ENCODE assay signal across 16 cellular contexts in genomic region chrX:30904186-30904585, GRCh38. TPM values are rescaled to one million over a fixed set of nuclear protein-coding genes. Genes with fewer than 3 reads are reported as not detected.
DNase-seq lines count a peak whose midpoint lies in the region; ATAC-seq and TF ChIP-seq lines count a peak whose summit lies in the region.
"Had no signal": no experiment of that assay in that cellular context is flagged by ENCODE, and none has a peak within 500 bp of the region (broad histone marks: within the 10 kb centered on the region; RNA-seq: fewer than 3 reads in every experiment).

No MANE protein-coding gene starts in this region.

- H3K79me2 ChIP-seq in parathyroid adenoma = no peaks in the 10 kb centered on the region

- DNase-seq in NCI-H2171 treated with DMSO at 0.1 percent for 48 hours (lab: John Stamatoyannopoulos, UW) (peak; percentile 41), NCI-H2171 (lab: John Stamatoyannopoulos, UW) (no peak), COLO829 (ENCODE audit: low spot score) (peak; percentile 40), adipocyte (ENCODE audit: low read depth) (peak; percentile 12), mesenchymal stem cell (no peak), NCI-H1048 (lab: John Stamatoyannopoulos, UW) (no peak)
- DNase-seq: C1 segment of cervical spinal cord, DMS153, GOT3, MM.1S, NCI-H1105, NCI-H1694 treated with DMSO at 0.1 percent for 48 hours, Peyer's patch, Right ventricle myocardium superior had no signal

- WGBS in mesenchymal stem cell = 33% methylated on average over 2 of the region's 5 CpGs

- H3K4ac ChIP-seq in mesenchymal stem cell (ENCODE audit: low read depth in 1 of 2, low read length in 2 of 2) = no peak overlapping the region

- no peak overlapping the region for H2BK120ac ChIP-seq in mesenchymal stem cell (ENCODE audit: low read depth, low read length)

- H4K8ac ChIP-seq in mesenchymal stem cell (ENCODE audit: low read length) = no peak overlapping the region

- H2AFZ ChIP-seq in parathyroid adenoma (peak overlapping the region; percentile 42), mesenchymal stem cell (ENCODE audit: low read depth, low read length) (no peak overlapping the region)

- ATAC-seq in HG02885 (IDR thresholded peaks at IDR 0.05; ENCODE audit: poor library complexity, unreplicated experiment) = no peak

- H3K14ac ChIP-seq in mesenchymal stem cell (ENCODE audit: low read length in 2 of 2) = no peak overlapping the region

- H3K4me3 ChIP-seq in adipocyte (ENCODE audit: low read length) (no peak overlapping the region), parathyroid adenoma (ENCODE audit: low read depth, low read length) (no peak overlapping the region), mesenchymal stem cell (ENCODE audit: insufficient read depth in 1 of 2, low read depth in 1 of 2, low read length in 2 of 2) (no peak overlapping the region)
- H3K4me3 ChIP-seq: Peyer's patch had no signal

- no peak overlapping the region for H2BK5ac ChIP-seq in mesenchymal stem cell (ENCODE audit: low read depth, low read length, poor library complexity, severe bottlenecking)

- no peak overlapping the region for H3K23ac ChIP-seq in mesenchymal stem cell (ENCODE audit: low read length in 2 of 2)

- peak overlapping the region; percentile 9 for H3K27ac ChIP-seq in parathyroid adenoma
- no peak overlapping the region for H3K27ac ChIP-seq in mesenchymal stem cell (ENCODE audit: low read length, poor library complexity, severe bottlenecking)
- H3K27ac ChIP-seq: Peyer's patch had no signal

- no peak overlapping the region for H2BK15ac ChIP-seq in mesenchymal stem cell (ENCODE audit: low read depth, poor library complexity, severe bottlenecking)

- H3K4me1 ChIP-seq in adipocyte (ENCODE audit: control insufficient read depth, insufficient read depth, low read length) (no peaks in the 10 kb centered on the region), parathyroid adenoma (peaks cover 2% of the 10 kb centered on the region), mesenchymal stem cell (ENCODE audit: control insufficient read depth, insufficient read depth, low read depth, low read length) (no peaks in the 10 kb centered on the region)
- H3K4me1 ChIP-seq: Peyer's patch had no signal

- H3K9ac ChIP-seq in adipocyte (ENCODE audit: low read length) (no peak overlapping the region), parathyroid adenoma (no peak overlapping the region), mesenchymal stem cell (ENCODE audit: low read length) (no peak overlapping the region)

- H3K9me3 ChIP-seq in adipocyte (ENCODE audit: control insufficient read depth, low read length) (no peaks in the 10 kb centered on the region), parathyroid adenoma (ENCODE audit: control insufficient read depth, low read length) (no peaks in the 10 kb centered on the region), mesenchymal stem cell (ENCODE audit: control insufficient read depth, low read length) (no peaks in the 10 kb centered on the region)
- H3K9me3 ChIP-seq: Peyer's patch had no signal

- peak overlapping the region; percentile 12 for H3K4me2 ChIP-seq in parathyroid adenoma (ENCODE audit: low read length)
- no peak overlapping the region for H3K4me2 ChIP-seq in mesenchymal stem cell (ENCODE audit: low read length, poor library complexity, severe bottlenecking)

- H3K36me3 ChIP-seq in adipocyte (ENCODE audit: control insufficient read depth, insufficient read depth, low read length, severe bottlenecking) = no peaks in the 10 kb centered on the region
- H3K36me3 ChIP-seq in parathyroid adenoma (ENCODE audit: control insufficient read depth, insufficient read depth, low read length) = no peaks in the 10 kb centered on the region
- no peaks in the 10 kb centered on the region for H3K36me3 ChIP-seq in mesenchymal stem cell (ENCODE audit: control insufficient read depth in 1 of 2, insufficient read depth in 2 of 2, low read depth in 1 of 2, low read length in 2 of 2)
- H3K36me3 ChIP-seq: Peyer's patch had no signal

- H2BK12ac ChIP-seq in mesenchymal stem cell (ENCODE audit: low read length in 2 of 2) = no peak overlapping the region

- no peaks in the 10 kb centered on the region for H3K79me1 ChIP-seq in mesenchymal stem cell (replicated peaks; ENCODE audit: low read length, poor library complexity, severe bottlenecking)

- TF ChIP-seq CTCF in parathyroid adenoma (IDR thresholded peaks at IDR 0.05) = no peak

- H3K18ac ChIP-seq in mesenchymal stem cell (ENCODE audit: low read depth in 1 of 2, low read length in 2 of 2) = no peak overlapping the region

- H3K27me3 ChIP-seq in adipocyte (replicated peaks; ENCODE audit: control insufficient read depth, insufficient read depth, low read length) (no peaks in the 10 kb centered on the region), parathyroid adenoma (ENCODE audit: control insufficient read depth, insufficient read depth, low read length) (no peaks in the 10 kb centered on the region), mesenchymal stem cell (ENCODE audit: control insufficient read depth in 1 of 2, insufficient read depth in 1 of 2, low read length in 2 of 2) (no peaks in the 10 kb centered on the region)
- H3K27me3 ChIP-seq: Peyer's patch had no signal

- H2AK5ac ChIP-seq in mesenchymal stem cell (ENCODE audit: low read length, severe bottlenecking) = no peak overlapping the region

- no peak overlapping the region for H4K91ac ChIP-seq in mesenchymal stem cell (ENCODE audit: low read length)

RNA-seq across cellular contexts. Expression of gene TAB3, which starts 15.1 kb away (rescaled TPM):
- 9.9 TPM for polyA plus RNA-seq in mesenchymal stem cell (2013, experiment 1 of 2)
- 9.2 TPM for polyA plus RNA-seq in mesenchymal stem cell (2013, experiment 2 of 2)

Comparison
In these comparisons a context has a peak if more than half of its experiments do, and no peak if none do; other contexts are left out.
1. DNase-seq: peak in NCI-H2171 treated with DMSO at 0.1 percent for 48 hours (single experiment), COLO829 (single experiment) and adipocyte (single experiment); none in NCI-H2171 (single experiment), mesenchymal stem cell (single experiment) and NCI-H1048 (single experiment).